8 cellular contexts compared by ENCODE assay signal in the genomic region with DNA sequence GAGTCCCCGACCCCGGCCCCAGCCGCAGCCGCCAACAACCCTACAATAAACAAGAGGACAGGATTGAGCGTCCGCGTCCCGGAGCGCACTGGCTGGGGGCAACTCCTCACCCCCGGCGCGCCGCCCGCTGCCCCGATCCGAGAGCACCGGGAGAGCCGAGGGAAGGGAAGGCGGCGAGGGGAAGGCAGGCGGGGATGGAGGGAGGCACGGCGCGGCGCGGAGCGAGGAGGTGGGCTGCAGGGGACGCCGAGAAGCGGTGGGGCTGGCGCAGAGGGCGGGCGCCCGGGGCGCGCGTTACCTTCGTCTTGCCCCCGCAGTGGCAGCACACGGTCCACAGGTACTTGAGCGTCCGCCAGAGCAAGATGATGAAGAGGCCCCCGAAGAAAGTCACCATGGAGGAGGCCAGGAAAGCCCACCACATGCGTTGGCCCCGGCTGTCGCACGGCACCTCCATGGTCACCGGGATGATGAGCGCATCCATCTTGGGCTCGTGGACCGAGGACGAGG. TPM values are rescaled to one million over a fixed set of nuclear protein-coding genes. Genes with fewer than 3 reads are reported as not detected.
DNase-seq lines count a peak whose midpoint lies in the region; ATAC-seq and TF ChIP-seq lines count a peak whose summit lies in the region.

No MANE protein-coding gene starts in this region.

- H3K4me1 Mint-ChIP-seq in immature natural killer cell: peaks cover 0 to 6% of the 10 kb centered on the region in 2 donors

- no peaks in the 10 kb centered on the region for H3K36me3 ChIP-seq in GM06990 (ENCODE audit: control insufficient read depth, insufficient read depth, low read length)
- H3K36me3 ChIP-seq in RWPE2 (ENCODE audit: low read depth): no peaks in the 10 kb centered on the region

- H3K27ac Mint-ChIP-seq in immature natural killer cell: no peak overlapping the region

- H3K9me3 Mint-ChIP-seq in immature natural killer cell: no peaks in the 10 kb centered on the region

- H3K27me3 ChIP-seq in GM06990 (replicated peaks; ENCODE audit: control insufficient read depth, insufficient read depth, low read length) (peaks cover 3% of the 10 kb centered on the region; the same call in 1 of the 2 replicates), RWPE2 (ENCODE audit: insufficient read depth, poor library complexity, severe bottlenecking) (no peaks in the 10 kb centered on the region)

- ATAC-seq in RWPE2 (ENCODE audit: low read depth) (peak; percentile 24), HG03039 (IDR thresholded peaks at IDR 0.05; ENCODE audit: unreplicated experiment) (no peak), omental fat pad (ENCODE audit: low FRiP score) (no peak)

- H3K4me3 ChIP-seq in GM06990 (replicated peaks; ENCODE audit: low read depth, low read length): peak overlapping the region; percentile 66
- peak overlapping the region; percentile 94 for H3K4me3 ChIP-seq in RWPE2 (ENCODE audit: severe bottlenecking)
- H3K4me3 ChIP-seq in fibroblast of the aortic adventitia (ENCODE audit: low read depth, low read length): peak overlapping the region; percentile 80

- H3K36me3 Mint-ChIP-seq in immature natural killer cell: no peaks in the 10 kb centered on the region

- peak; percentile 34 for DNase-seq in GM06990 (ENCODE audit: extremely low read depth, insufficient read length)
- peak; percentile 67 for DNase-seq in RWPE2 (ENCODE audit: low spot score)
- no peak for DNase-seq in fibroblast of the aortic adventitia (ENCODE audit: low read depth)
- DNase-seq in retina: peak; percentile 83
- no peak for DNase-seq in NAMALWA (ENCODE audit: low spot score)
- no peak for DNase-seq in omental fat pad (ENCODE audit: low spot score)
- DNase-seq in immature natural killer cell: no peak

- H3K9me3 ChIP-seq in RWPE2 (ENCODE audit: severe bottlenecking): no peaks in the 10 kb centered on the region

- peak overlapping the region; percentile 44 for H3K27ac ChIP-seq in RWPE2 (ENCODE audit: poor library complexity, severe bottlenecking)

- H3K4me1 ChIP-seq in RWPE2 (ENCODE audit: insufficient read depth, poor library complexity, severe bottlenecking): peaks cover 4% of the 10 kb centered on the region

- peak overlapping the region in 1 of 5 donors; percentile 41 for H3K4me3 Mint-ChIP-seq in immature natural killer cell

- peaks cover 8 to 33% (median 24%) of the 10 kb centered on the region in 3 donors for H3K27me3 Mint-ChIP-seq in immature natural killer cell (ENCODE audit: low read depth in 3 of 3)

- no peak for TF ChIP-seq CTCF in GM06990 (IDR thresholded peaks at IDR 0.05; ENCODE audit: insufficient read depth, low read length, poor library complexity, severe bottlenecking)
- no peak for TF ChIP-seq CTCF in RWPE2 (IDR thresholded peaks at IDR 0.05; ENCODE audit: poor library complexity, severe bottlenecking)
- TF ChIP-seq CTCF in fibroblast of the aortic adventitia (IDR thresholded peaks at IDR 0.05; ENCODE audit: insufficient read depth, low read length): no peak
- no peak for TF ChIP-seq CTCF in omental fat pad (IDR thresholded peaks at IDR 0.05)

RNA-seq across cellular contexts. Expression of gene KCNMA1, which starts 0.6 kb away (rescaled TPM):
- total RNA-seq in fibroblast of the aortic adventitia (ENCODE audit: low replicate concordance): 40.1 and 106 TPM in 2 replicates
- total RNA-seq in omental fat pad: 10 to 100 TPM; 10.1 to 32.6 (median 20.1) TPM
- polyA plus RNA-seq in immature natural killer cell: not detected

Comparison
In these comparisons a context has a peak if more than half of its experiments do, and no peak if none do; other contexts are left out.
1. DNase-seq: peak in GM06990 (single experiment), RWPE2 (single experiment) and retina (single experiment); none in fibroblast of the aortic adventitia (single experiment), NAMALWA (single experiment), omental fat pad (single experiment) and immature natural killer cell (0 of 3).
2. Peak in every context shown above with its lines, with median percentiles within 50 percentile points of each other: H3K4me3 ChIP-seq.